Comparison of ENCODE assay signal across 23 cellular contexts in genomic region chr10:92542458-92542857, GRCh38.
"Had no signal": no experiment of that assay in that cellular context is flagged by ENCODE, and none has a peak within 500 bp of the region (broad histone marks: within the 10 kb centered on the region; RNA-seq: fewer than 3 reads in every experiment).

No MANE protein-coding gene starts in this region.

- H3K27ac ChIP-seq: brain microvascular endothelial cell, cardiac muscle cell had no signal

- H3K4me3 Mint-ChIP-seq: activated CD4-positive, alpha-beta memory T cell treated with anti-CD3 and anti-CD28 coated beads for 36 hours; activated CD4-positive, alpha-beta T cell treated with anti-CD3 and anti-CD28 coated beads, Interleukin-2, amount 10 ng/mL, durations not matched to agents 7 days and 5 days; activated naive CD4-positive, alpha-beta T cell treated with anti-CD3 and anti-CD28 coated beads, Interleukin-2, amount 10 ng/mL, durations not matched to agents 7 days and 5 days; activated naive CD8-positive, alpha-beta T cell treated with anti-CD3 and anti-CD28 coated beads for 36 hours; activated T-cell treated with anti-CD3 and anti-CD28 coated beads, Interleukin-2, amount 50 U/mL, for 72 hours; T-helper 17 cell had no signal

- H3K27me3 Mint-ChIP-seq: activated CD4-positive, alpha-beta memory T cell treated with anti-CD3 and anti-CD28 coated beads for 36 hours; activated CD4-positive, alpha-beta T cell treated with anti-CD3 and anti-CD28 coated beads, Interleukin-2, amount 10 ng/mL, durations not matched to agents 7 days and 5 days; activated naive CD4-positive, alpha-beta T cell treated with anti-CD3 and anti-CD28 coated beads, Interleukin-2, amount 10 ng/mL, durations not matched to agents 7 days and 5 days; activated naive CD8-positive, alpha-beta T cell treated with anti-CD3 and anti-CD28 coated beads for 36 hours; T-helper 17 cell had no signal

- H3K4me3 ChIP-seq: cardiac muscle cell had no signal

- DNase-seq: activated CD4-positive, alpha-beta memory T cell treated with anti-CD3 and anti-CD28 coated beads for 36 hours; activated CD4-positive, alpha-beta T cell treated with anti-CD3 and anti-CD28 coated beads, Interleukin-2, amount 10 ng/mL, durations not matched to agents 7 days and 5 days; activated CD4-positive, CD25-positive, alpha-beta regulatory T cell; activated CD8-positive, alpha-beta memory T cell treated with anti-CD3 and anti-CD28 coated beads for 24 hours; activated gamma-delta T cell treated with Interleukin-2 at 50 U/mL for 16 hours; activated naive CD4-positive, alpha-beta T cell treated with anti-CD3 and anti-CD28 coated beads, Interleukin-2, amount 10 ng/mL, durations not matched to agents 7 days and 5 days; activated naive CD8-positive, alpha-beta T cell treated with anti-CD3 and anti-CD28 coated beads for 36 hours; activated T-cell treated with anti-CD3 and anti-CD28 coated beads, Interleukin-2, amount 50 U/mL, for 72 hours; brain microvascular endothelial cell; NCI-H1048; NCI-H146; NCI-H187 treated with DMSO at 0.1 percent for 48 hours; NCI-H2171; NCI-H2227 treated with DMSO at 0.1 percent for 48 hours; NCI-H446 treated with DMSO at 0.1 percent for 48 hours; NCI-H526; NCI-H82; SIG-M5; T-helper 17 cell; T-helper 9 cell had no signal

- H3K27ac Mint-ChIP-seq: activated CD4-positive, alpha-beta memory T cell treated with anti-CD3 and anti-CD28 coated beads for 36 hours; activated CD4-positive, alpha-beta T cell treated with anti-CD3 and anti-CD28 coated beads, Interleukin-2, amount 10 ng/mL, durations not matched to agents 7 days and 5 days; activated naive CD4-positive, alpha-beta T cell treated with anti-CD3 and anti-CD28 coated beads, Interleukin-2, amount 10 ng/mL, durations not matched to agents 7 days and 5 days; activated naive CD8-positive, alpha-beta T cell treated with anti-CD3 and anti-CD28 coated beads for 36 hours; activated T-helper 2 cell treated with anti-CD3 and anti-CD28 coated beads, Interferon-gamma antibody, Interleukin-2, Interleukin-4, amounts not matched to agents 10 μg/mL and 5 μg/mL and 100 μg/mL, durations not matched to agents 14 hours and 24 hours and 36 hours; T-helper 17 cell had no signal

- H3K36me3 Mint-ChIP-seq: activated CD4-positive, alpha-beta memory T cell treated with anti-CD3 and anti-CD28 coated beads for 36 hours had no signal

- H3K9me3 Mint-ChIP-seq: activated CD4-positive, alpha-beta memory T cell treated with anti-CD3 and anti-CD28 coated beads for 36 hours; activated CD4-positive, alpha-beta T cell treated with anti-CD3 and anti-CD28 coated beads, Interleukin-2, amount 10 ng/mL, durations not matched to agents 7 days and 5 days; activated naive CD4-positive, alpha-beta T cell treated with anti-CD3 and anti-CD28 coated beads, Interleukin-2, amount 10 ng/mL, durations not matched to agents 7 days and 5 days; activated naive CD8-positive, alpha-beta T cell treated with anti-CD3 and anti-CD28 coated beads for 36 hours; activated T-cell treated with anti-CD3 and anti-CD28 coated beads, Interleukin-2, amount 50 U/mL, for 72 hours; activated T-helper 2 cell treated with anti-CD3 and anti-CD28 coated beads, Interferon-gamma antibody, Interleukin-2, Interleukin-4, amounts not matched to agents 10 μg/mL and 5 μg/mL and 100 μg/mL, durations not matched to agents 14 hours and 24 hours and 36 hours had no signal

- FAIRE-seq: TTC549 had no signal

- H3K36me3 ChIP-seq: brain microvascular endothelial cell, cardiac muscle cell had no signal

- H3K27me3 ChIP-seq: brain microvascular endothelial cell, cardiac muscle cell had no signal
